In the genomic region with DNA sequence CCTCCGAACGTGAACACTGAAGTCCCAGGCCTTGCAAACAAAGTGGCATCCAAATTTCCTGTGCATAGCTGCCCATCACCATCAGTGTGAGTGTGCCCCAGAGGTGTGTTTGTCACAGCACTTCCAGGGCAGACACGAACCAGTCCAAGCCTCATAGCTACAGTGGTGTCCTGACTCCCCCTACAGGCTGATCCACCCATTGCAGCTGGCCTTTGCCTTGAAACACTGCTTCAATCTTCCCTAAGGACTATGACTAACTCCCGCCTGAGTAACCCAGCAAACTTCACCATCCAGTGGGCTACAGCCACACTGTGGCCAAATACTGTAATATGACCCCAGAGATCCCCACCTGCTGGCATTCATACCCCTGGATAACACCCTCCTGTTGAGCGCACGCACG, we compare ENCODE assay signal across 8 cellular contexts. TPM values are rescaled to one million over a fixed set of nuclear protein-coding genes. Genes with fewer than 3 reads are reported as not detected.
DNase-seq lines count a peak whose midpoint lies in the region; ATAC-seq and TF ChIP-seq lines count a peak whose summit lies in the region.

No MANE protein-coding gene starts in this region.

- peak; percentile 35 for TF ChIP-seq CTCF in AG10803 (conservative IDR thresholded peaks at IDR 0.05; ENCODE audit: low read length)
- peak; percentile 35 for TF ChIP-seq CTCF in GM13977 (IDR thresholded peaks at IDR 0.05; ENCODE audit: extremely low read depth, insufficient read depth, missing control alignments)
- peak; percentile 20 to 51 (median 39) for TF ChIP-seq CTCF in esophagus muscularis mucosa (IDR thresholded peaks at IDR 0.05)

- no peak overlapping the region for H3K4me3 ChIP-seq in AG10803 (ENCODE audit: low read length)
- no peak overlapping the region for H3K4me3 ChIP-seq in esophagus muscularis mucosa

- in situ Hi-C loops in GM13977 (cut with MboI; ENCODE audit: low pct_unique_long_range_greater_than_20kb, low sequenced_read_pairs, unreplicated experiment): no loop called here

- no peaks in the 10 kb centered on the region for H3K9me3 ChIP-seq in esophagus muscularis mucosa

- H3K27me3 ChIP-seq in esophagus muscularis mucosa: no peaks in the 10 kb centered on the region

- intact Hi-C loops in esophagus muscularis mucosa (cut with DNase I): no loop called here

- H3K36me3 ChIP-seq in esophagus muscularis mucosa: peaks cover 13 to 69% (median 51%) of the 10 kb centered on the region in 4 donors

- peaks cover 74% of the 10 kb centered on the region for H3K36me3 Mint-ChIP-seq in T-helper 2 cell treated with Interferon-gamma antibody and Interleukin-4, amounts not matched to agents 5 μg/mL and 100 μg/mL, for 36 hours (ENCODE audit: low read depth)

- H3K27ac ChIP-seq in esophagus muscularis mucosa (replicated peaks in 1 of 4): no peak overlapping the region

- no peak for TF ChIP-seq POLR2A in esophagus muscularis mucosa (IDR thresholded peaks at IDR 0.05; ENCODE audit: low read depth)

- 91% methylated on average over 4 of the region's 7 CpGs for WGBS in esophagus muscularis mucosa

- peaks cover 19 to 25% (median 21%) of the 10 kb centered on the region in 4 donors for H3K4me1 ChIP-seq in esophagus muscularis mucosa

- no peak overlapping the region for H3K27ac Mint-ChIP-seq in T-helper 2 cell treated with Interferon-gamma antibody and Interleukin-4, amounts not matched to agents 5 μg/mL and 100 μg/mL, for 36 hours

- H3K4me3 Mint-ChIP-seq in T-helper 2 cell treated with Interferon-gamma antibody and Interleukin-4, amounts not matched to agents 5 μg/mL and 100 μg/mL, for 36 hours: no peak overlapping the region

- no peak for TF ChIP-seq EP300 in esophagus muscularis mucosa (IDR thresholded peaks at IDR 0.05)

- no peaks in the 10 kb centered on the region for H3K27me3 Mint-ChIP-seq in T-helper 2 cell treated with Interferon-gamma antibody and Interleukin-4, amounts not matched to agents 5 μg/mL and 100 μg/mL, for 36 hours (ENCODE audit: low read depth)

- DNase-seq in AG10803 (ENCODE audit: low read depth) (no peak), GM13977 (ENCODE audit: low spot score) (no peak), esophagus muscularis mucosa (ENCODE audit: extremely low spot score) (no peak), GM03348 (ENCODE audit: low spot score) (no peak)
- peak; percentile 15 for DNase-seq in T-helper 2 cell treated with Interferon-gamma antibody and Interleukin-4, amounts not matched to agents 5 μg/mL and 100 μg/mL, for 36 hours (ENCODE audit: low spot score)
- DNase-seq in stimulated activated CD4-positive, alpha-beta T cell treated with anti-CD3 and anti-CD28 coated beads, Interleukin-15, amount 100 ng/mL, for 24 hours: peak; percentile 59

- peaks cover 22% of the 10 kb centered on the region for H3K9me3 Mint-ChIP-seq in T-helper 2 cell treated with Interferon-gamma antibody and Interleukin-4, amounts not matched to agents 5 μg/mL and 100 μg/mL, for 36 hours

- H3K4me1 Mint-ChIP-seq in T-helper 2 cell treated with Interferon-gamma antibody and Interleukin-4, amounts not matched to agents 5 μg/mL and 100 μg/mL, for 36 hours (ENCODE audit: low read depth): peaks cover 15% of the 10 kb centered on the region

- no peak for ATAC-seq in HG03342 (IDR thresholded peaks at IDR 0.05; ENCODE audit: unreplicated experiment)
- ATAC-seq in HG03039 (IDR thresholded peaks at IDR 0.05; ENCODE audit: unreplicated experiment): no peak

RNA-seq across cellular contexts. Expression of gene ZNF266, which starts 3.9 kb away (rescaled TPM):
- total RNA-seq in esophagus muscularis mucosa: 10 to 100 TPM; 12.0 to 18.1 (median 16.6) TPM

Comparison
In these comparisons a context has a peak if more than half of its experiments do, and no peak if none do; other contexts are left out.
1. DNase-seq: peak in T-helper 2 cell treated with Interferon-gamma antibody and Interleukin-4, amounts not matched to agents 5 μg/mL and 100 μg/mL, for 36 hours (single experiment) and stimulated activated CD4-positive, alpha-beta T cell treated with anti-CD3 and anti-CD28 coated beads, Interleukin-15, amount 100 ng/mL, for 24 hours (single experiment); none in AG10803 (single experiment), GM13977 (single experiment), esophagus muscularis mucosa (single experiment) and GM03348 (single experiment).
2. Peak in every context shown above with its lines, with median percentiles within 50 percentile points of each other: CTCF ChIP-seq.